Comparison of ENCODE assay signal across 18 cellular contexts in the genomic region with DNA sequence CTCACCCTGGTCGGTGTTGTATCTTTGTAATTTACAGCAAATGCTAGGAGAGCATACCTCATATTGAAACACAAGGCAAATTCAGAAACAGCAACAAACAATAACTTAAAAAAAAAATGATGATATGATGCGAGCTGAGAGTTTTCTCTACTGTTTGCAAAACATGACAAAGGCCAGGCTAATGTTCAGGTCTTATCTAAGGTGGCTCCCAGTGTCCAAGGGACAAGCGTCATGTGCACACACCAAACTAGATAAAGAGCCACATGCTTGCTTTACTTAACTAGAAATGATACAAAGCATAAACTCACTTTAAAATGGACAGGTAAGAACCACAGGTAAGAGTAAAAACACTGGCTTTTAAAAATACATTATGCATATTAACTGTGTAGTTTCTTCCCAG.
DNase-seq lines count a peak whose midpoint lies in the region; ATAC-seq, FAIRE-seq and TF ChIP-seq lines count a peak whose summit lies in the region.
"Had no signal": no experiment of that assay in that cellular context is flagged by ENCODE, and none has a peak within 500 bp of the region (broad histone marks: within the 10 kb centered on the region; RNA-seq: fewer than 3 reads in every experiment).

No MANE protein-coding gene starts in this region.

- H3K4me1 Mint-ChIP-seq in naive B cell, result peaks cover 55 to 91% (median 87%) of the 10 kb centered on the region in 3 donors
- H3K4me1 Mint-ChIP-seq in activated CD4-positive, alpha-beta T cell treated with anti-CD3 and anti-CD28 coated beads, Interleukin-2, amount 10 ng/mL, durations not matched to agents 7 days and 5 days, result peaks cover 30% of the 10 kb centered on the region
- H3K4me1 Mint-ChIP-seq in activated CD4-positive, alpha-beta memory T cell treated with anti-CD3 and anti-CD28 coated beads for 36 hours (ENCODE audit: low read depth), result peaks cover 84% of the 10 kb centered on the region

- no peak for ATAC-seq in A549
- ATAC-seq in naive B cell (ENCODE audit: low read depth in 2 of 2), result no peak
- no peak for ATAC-seq in HG03039 (IDR thresholded peaks at IDR 0.05; ENCODE audit: unreplicated experiment)
- ATAC-seq: HCT116 had no signal

- no peaks in the 10 kb centered on the region for H3K27me3 Mint-ChIP-seq in naive B cell
- H3K27me3 Mint-ChIP-seq in activated CD4-positive, alpha-beta T cell treated with anti-CD3 and anti-CD28 coated beads, Interleukin-2, amount 10 ng/mL, durations not matched to agents 7 days and 5 days, result no peaks in the 10 kb centered on the region
- no peaks in the 10 kb centered on the region for H3K27me3 Mint-ChIP-seq in activated CD4-positive, alpha-beta memory T cell treated with anti-CD3 and anti-CD28 coated beads for 36 hours

- TF ChIP-seq CTCF in A549 (IDR thresholded peaks at IDR 0.05) (no peak), HL-60 (IDR thresholded peaks at IDR 0.05; ENCODE audit: insufficient read depth, low read length) (no peak)

- DNase-seq in A549 (ENCODE audit: low read depth in 1 of 2, low spot score in 1 of 2) (no peak), HL-60 (ENCODE audit: low read depth in 1 of 2, low spot score in 1 of 2) (no peak), erythroblast (lab: John Stamatoyannopoulos, UW) (peak; percentile 6 to 43), naive B cell (no peak), islet precursor cell (no peak)
- DNase-seq in activated CD4-positive, alpha-beta T cell treated with anti-CD3 and anti-CD28 coated beads, Interleukin-2, amount 10 ng/mL, durations not matched to agents 7 days and 5 days, result no peak
- DNase-seq in activated CD4-positive, alpha-beta memory T cell treated with anti-CD3 and anti-CD28 coated beads for 36 hours, result no peak
- DNase-seq: C1 segment of cervical spinal cord, EL, mesenchymal stem cell, NCI-H1694 treated with DMSO at 0.1 percent for 48 hours, NCI-H524 treated with DMSO at 0.1 percent for 48 hours had no signal

- H3K27ac ChIP-seq in A549 (peak overlapping the region; percentile 9 to 73; a peak in 3 of 6 replicates), HL-60 (replicated peaks) (0 out of 2 replicates have a peak overlapping the region, but pooled peaks have one; percentile 8)
- H3K27ac ChIP-seq: parathyroid adenoma, thoracic aorta had no signal

- TF ChIP-seq POLR2A in A549 (IDR thresholded peaks at IDR 0.05; ENCODE audit: low read length) (no peak), erythroblast (IDR thresholded peaks at IDR 0.05; ENCODE audit: low read length) (no peak)

- H3K36me3 Mint-ChIP-seq in naive B cell, result peaks cover 0 to 6% of the 10 kb centered on the region in 2 donors
- H3K36me3 Mint-ChIP-seq in activated CD4-positive, alpha-beta T cell treated with anti-CD3 and anti-CD28 coated beads, Interleukin-2, amount 10 ng/mL, durations not matched to agents 7 days and 5 days (ENCODE audit: low read depth), result peaks cover 10% of the 10 kb centered on the region
- peaks cover 4% of the 10 kb centered on the region for H3K36me3 Mint-ChIP-seq in activated CD4-positive, alpha-beta memory T cell treated with anti-CD3 and anti-CD28 coated beads for 36 hours

- peak overlapping the region in 5 of 6 donors; percentile 16 to 75 (median 69) for H3K27ac Mint-ChIP-seq in naive B cell
- no peak overlapping the region for H3K27ac Mint-ChIP-seq in activated CD4-positive, alpha-beta T cell treated with anti-CD3 and anti-CD28 coated beads, Interleukin-2, amount 10 ng/mL, durations not matched to agents 7 days and 5 days
- no peak overlapping the region for H3K27ac Mint-ChIP-seq in activated CD4-positive, alpha-beta memory T cell treated with anti-CD3 and anti-CD28 coated beads for 36 hours
- H3K27ac Mint-ChIP-seq: T-helper 1 cell treated with Interleukin-12 subunit alpha and Interleukin-12 subunit beta and Interleukin-4 antibody, amounts not matched to agents 30 μg/mL and 1 μg/mL, for 36 hours had no signal

- no peak for FAIRE-seq in A549 (lab: Jason Lieb, UNC)

- H3K9me3 ChIP-seq in A549, result no peaks in the 10 kb centered on the region
- H3K9me3 ChIP-seq: thoracic aorta had no signal

- intact Hi-C loops in activated CD4-positive, alpha-beta memory T cell treated with anti-CD3 and anti-CD28 coated beads for 36 hours (cut with micrococcal nuclease), result no loop called here

- no peak for TF ChIP-seq RAD21 in A549 (conservative IDR thresholded peaks at IDR 0.05 in 1 of 2, IDR thresholded peaks at IDR 0.05 in 1 of 2)

- POLR2A ChIA-PET in A549 (lab: Yijun Ruan, JAX), result no interaction called here
- POLR2A ChIA-PET in activated CD4-positive, alpha-beta T cell treated with anti-CD3 and anti-CD28 coated beads, Interleukin-2, amount 10 ng/mL, durations not matched to agents 7 days and 5 days (lab: Charles Lee), result no interaction called here
- POLR2A ChIA-PET in activated CD4-positive, alpha-beta memory T cell treated with anti-CD3 and anti-CD28 coated beads for 36 hours (lab: Charles Lee), result no interaction called here

- no peak overlapping the region for H3K4me3 Mint-ChIP-seq in naive B cell
- H3K4me3 Mint-ChIP-seq in activated CD4-positive, alpha-beta T cell treated with anti-CD3 and anti-CD28 coated beads, Interleukin-2, amount 10 ng/mL, durations not matched to agents 7 days and 5 days, result no peak overlapping the region
- H3K4me3 Mint-ChIP-seq in activated CD4-positive, alpha-beta memory T cell treated with anti-CD3 and anti-CD28 coated beads for 36 hours, result no peak overlapping the region
- H3K4me3 Mint-ChIP-seq: T-helper 1 cell treated with Interleukin-12 subunit alpha and Interleukin-12 subunit beta and Interleukin-4 antibody, amounts not matched to agents 30 μg/mL and 1 μg/mL, for 36 hours had no signal

- no peaks in the 10 kb centered on the region for H3K9me3 Mint-ChIP-seq in naive B cell
- peaks cover 7% of the 10 kb centered on the region for H3K9me3 Mint-ChIP-seq in activated CD4-positive, alpha-beta T cell treated with anti-CD3 and anti-CD28 coated beads, Interleukin-2, amount 10 ng/mL, durations not matched to agents 7 days and 5 days
- no peaks in the 10 kb centered on the region for H3K9me3 Mint-ChIP-seq in activated CD4-positive, alpha-beta memory T cell treated with anti-CD3 and anti-CD28 coated beads for 36 hours
- H3K9me3 Mint-ChIP-seq: activated T-helper 2 cell treated with anti-CD3 and anti-CD28 coated beads, Interferon-gamma antibody, Interleukin-2, Interleukin-4, amounts not matched to agents 10 μg/mL and 5 μg/mL and 100 μg/mL, durations not matched to agents 14 hours and 24 hours and 36 hours had no signal

- CTCF ChIA-PET in A549 (lab: Yijun Ruan, JAX), result no interaction called here
- CTCF ChIA-PET in activated CD4-positive, alpha-beta T cell treated with anti-CD3 and anti-CD28 coated beads, Interleukin-2, amount 10 ng/mL, durations not matched to agents 7 days and 5 days (lab: Charles Lee), result interaction anchor here (1.5 to 2.2 kb wide), 2 partner anchors 8 to 18 kb away, joined by 3 to 5 read pairs; no protein-coding TSS in a partner anchor
- CTCF ChIA-PET in activated CD4-positive, alpha-beta memory T cell treated with anti-CD3 and anti-CD28 coated beads for 36 hours (lab: Charles Lee), result no interaction called here

- no peak overlapping the region for H3K4me3 ChIP-seq in A549
- no peak overlapping the region for H3K4me3 ChIP-seq in HL-60 (replicated peaks; ENCODE audit: insufficient read depth, low read length)
- H3K4me3 ChIP-seq: thoracic aorta had no signal

- 93% methylated on average over 3 of the region's 3 CpGs for WGBS in A549 (ENCODE audit: missing lambda C conversion rate)

- H3K4me2 ChIP-seq in A549, result peak overlapping the region; percentile 53; the same call in 2 of the 3 replicates

- H3K27me3 ChIP-seq in HL-60 (ENCODE audit: insufficient read depth, poor library complexity, severe bottlenecking), result no peaks in the 10 kb centered on the region

- H3K4me1 ChIP-seq in A549, result peaks cover 51% of the 10 kb centered on the region
- H3K4me1 ChIP-seq: parathyroid adenoma had no signal

- no peak for TF ChIP-seq EP300 in A549 (IDR thresholded peaks at IDR 0.05)

TF ChIP-seq in A549, 52 proteins besides CTCF, POLR2A, EP300 and RAD21:
- no peak for TF ChIP-seq ZSCAN20 (CRISPR knock-in tag; IDR thresholded peaks at IDR 0.05)
- no peak for TF ChIP-seq ZC3H11A (IDR thresholded peaks at IDR 0.05)
- no peak for TF ChIP-seq E2F6 (IDR thresholded peaks at IDR 0.05; ENCODE audit: borderline replicate concordance, low read depth)
- TF ChIP-seq RCOR1 (IDR thresholded peaks at IDR 0.05; ENCODE audit: low read depth, low read length), result no peak
- no peak for TF ChIP-seq JUNB (IDR thresholded peaks at IDR 0.05)

Comparison
In these comparisons a context has a peak if more than half of its experiments do, and no peak if none do; other contexts are left out.
1. DNase-seq: peak in erythroblast (2 of 2); none in A549 (0 of 2), HL-60 (0 of 2), naive B cell (single experiment), activated CD4-positive, alpha-beta T cell treated with anti-CD3 and anti-CD28 coated beads, Interleukin-2, amount 10 ng/mL, durations not matched to agents 7 days and 5 days (single experiment), activated CD4-positive, alpha-beta memory T cell treated with anti-CD3 and anti-CD28 coated beads for 36 hours (single experiment) and islet precursor cell (single experiment).
2. H3K27ac Mint-ChIP-seq: peak in naive B cell (5 of 6); none in activated CD4-positive, alpha-beta T cell treated with anti-CD3 and anti-CD28 coated beads, Interleukin-2, amount 10 ng/mL, durations not matched to agents 7 days and 5 days (single experiment) and activated CD4-positive, alpha-beta memory T cell treated with anti-CD3 and anti-CD28 coated beads for 36 hours (single experiment).